In the genomic region with DNA sequence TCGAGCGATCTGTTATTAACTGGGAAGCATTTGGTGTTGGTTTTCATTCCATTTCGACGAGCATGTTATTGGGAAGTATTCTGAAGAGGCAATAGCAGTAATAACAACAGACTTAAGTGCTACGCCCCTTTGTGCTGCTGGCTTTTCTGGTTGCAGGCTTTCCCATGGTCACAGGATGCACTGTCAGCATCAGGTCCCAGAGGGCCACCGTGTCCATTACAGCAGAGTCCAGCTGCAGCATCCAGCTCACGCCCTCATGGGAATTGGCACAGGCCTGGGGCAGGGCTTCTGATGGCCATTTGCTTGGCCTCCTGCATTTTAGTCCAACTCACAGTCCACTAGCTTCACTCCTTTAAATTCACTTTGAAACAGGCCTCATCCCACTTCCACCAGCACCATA, we compare ENCODE assay signal across 15 cellular contexts. TPM values are rescaled to one million over a fixed set of nuclear protein-coding genes. Genes with fewer than 3 reads are reported as not detected.
A peak's percentile ranks its signal among the peaks of the same experiment; 100 is the strongest.
DNase-seq lines count a peak whose midpoint lies in the region; ATAC-seq, FAIRE-seq and TF ChIP-seq lines count a peak whose summit lies in the region.
"Had no signal": no experiment of that assay in that cellular context is flagged by ENCODE, and none has a peak within 500 bp of the region (broad histone marks: within the 10 kb centered on the region; RNA-seq: fewer than 3 reads in every experiment).

No MANE protein-coding gene starts in this region.

- H3K27me3 Mint-ChIP-seq in H9 (ENCODE audit: low read depth) (no peaks in the 10 kb centered on the region; the same call in 1 of the 2 replicates), osteocyte (ENCODE audit: unreplicated experiment) (no peaks in the 10 kb centered on the region), Caco-2 (ENCODE audit: insufficient read depth, unreplicated experiment) (no peaks in the 10 kb centered on the region)

- no peak overlapping the region for H3K23ac ChIP-seq in H9 (ENCODE audit: insufficient read length, low read depth, low read length)

- no peak overlapping the region for H3K4ac ChIP-seq in H9 (ENCODE audit: low read depth, low read length)

- intact Hi-C loops in heart left ventricle (cut with DNase I) (loop anchor here in 1 of 10 donors (5.0 to 10.0 kb wide), 2 partner anchors 33 to 70 kb away; no protein-coding TSS in a partner anchor), Caco-2 (cut with micrococcal nuclease; ENCODE audit: unreplicated experiment) (no loop called here)

- H4K20me1 ChIP-seq in H9 (ENCODE audit: control insufficient read depth, insufficient read depth, insufficient read length): no peaks in the 10 kb centered on the region
- no peaks in the 10 kb centered on the region for H4K20me1 ChIP-seq in OCI-LY1 (ENCODE audit: insufficient read depth, low read length)

- no peak overlapping the region for H3T11ph ChIP-seq in H9 (ENCODE audit: low read length)

- no peak overlapping the region for H3K56ac ChIP-seq in H9 (ENCODE audit: insufficient read length, low read depth, low read length)

- H3K4me2 ChIP-seq in H9 (ENCODE audit: insufficient read depth, insufficient read length, low read length) (no peak overlapping the region), OCI-LY1 (ENCODE audit: low read length) (no peak overlapping the region)
- H3K4me2 ChIP-seq: BLaER1 treated with 17β-estradiol and CSF1 and Interleukin-3, amounts not matched to agents 10 nM and 100 nM had no signal

- H2BK5ac ChIP-seq in H9 (ENCODE audit: insufficient read length, low read length): no peak overlapping the region

- H3F3A ChIP-seq in OCI-LY1 (ENCODE audit: insufficient read depth, low read length): peaks cover 17% of the 10 kb centered on the region

- peaks cover 38 to 43% of the 10 kb centered on the region in 2 experiments for H3K4me1 Mint-ChIP-seq in H9
- peaks cover 45% of the 10 kb centered on the region for H3K4me1 Mint-ChIP-seq in osteocyte (ENCODE audit: unreplicated experiment)
- peaks cover 10% of the 10 kb centered on the region for H3K4me1 Mint-ChIP-seq in Caco-2 (ENCODE audit: low read depth, unreplicated experiment)

- H3K27ac Mint-ChIP-seq in H9: peak overlapping the region; percentile 1 to 26 (median 5); a peak in 4 of 7 replicates
- H3K27ac Mint-ChIP-seq in osteocyte (ENCODE audit: unreplicated experiment): no peak overlapping the region
- no peak overlapping the region for H3K27ac Mint-ChIP-seq in Caco-2 (ENCODE audit: unreplicated experiment)

- no CpG with 5 or more reads among the region's 7 CpGs for WGBS in H9 (ENCODE audit: extremely low coverage, insufficient read length, low lambda C conversion rate)
- WGBS in heart left ventricle, 4 donors: 56 to 72% (median 64%) methylated on average over 7 of the region's 7 CpGs

- H2BK20ac ChIP-seq in H9 (ENCODE audit: low read depth, low read length, poor library complexity, severe bottlenecking): no peak overlapping the region

- H2BK12ac ChIP-seq in H9 (ENCODE audit: insufficient read length, low read depth, low read length): no peak overlapping the region

- H2AK5ac ChIP-seq in H9 (ENCODE audit: insufficient read length, low read length): no peak overlapping the region

- peak; percentile 30 to 55 (median 40) for ATAC-seq in heart left ventricle
- ATAC-seq: PC-3 had no signal

- no peak overlapping the region for H3K4me3 ChIP-seq in OCI-LY1 (ENCODE audit: low read depth, low read length, poor library complexity, severe bottlenecking)
- H3K4me3 ChIP-seq in heart left ventricle: no peak overlapping the region
- no peak overlapping the region for H3K4me3 ChIP-seq in Caco-2 (ENCODE audit: low read depth, low read length)
- H3K4me3 ChIP-seq: BLaER1 treated with 17β-estradiol and CSF1 and Interleukin-3, amounts not matched to agents 10 nM and 100 nM had no signal

- no peak overlapping the region for H3K4me3 Mint-ChIP-seq in H9
- no peak overlapping the region for H3K4me3 Mint-ChIP-seq in osteocyte (ENCODE audit: unreplicated experiment)
- H3K4me3 Mint-ChIP-seq in Caco-2 (ENCODE audit: unreplicated experiment): no peak overlapping the region

- BruUV-seq in Caco-2 (replicated peaks; lab: Mats Ljungman, UMichigan): no TSS peak

- H4K91ac ChIP-seq in H9 (ENCODE audit: insufficient read length, low read depth, low read length): no peak overlapping the region

- no peaks in the 10 kb centered on the region for H3K27me3 ChIP-seq in H9 (ENCODE audit: insufficient read depth, low read length)
- no peaks in the 10 kb centered on the region for H3K27me3 ChIP-seq in OCI-LY1 (ENCODE audit: insufficient read depth, low read length)
- H3K27me3 ChIP-seq in heart left ventricle: no peaks in the 10 kb centered on the region
- H3K27me3 ChIP-seq in Caco-2 (replicated peaks; ENCODE audit: control insufficient read depth, insufficient read depth, low read length): no peaks in the 10 kb centered on the region
- H3K27me3 ChIP-seq: BLaER1 treated with 17β-estradiol and CSF1 and Interleukin-3, amounts not matched to agents 10 nM and 100 nM had no signal

- no peak overlapping the region for H2BK120ac ChIP-seq in H9 (ENCODE audit: low read depth, low read length, poor library complexity, severe bottlenecking)

- CTCF ChIA-PET in Caco-2 (lab: Charles Lee): no interaction called here

- no peak overlapping the region for H3K27ac ChIP-seq in H9 (ENCODE audit: insufficient read length, low read depth, low read length)
- H3K27ac ChIP-seq in OCI-LY1 (ENCODE audit: low read depth, low read length, poor library complexity, severe bottlenecking): peak overlapping the region; percentile 93
- peak overlapping the region in 1 of 12 donors; percentile 7 for H3K27ac ChIP-seq in heart left ventricle
- H3K27ac ChIP-seq: BLaER1 treated with 17β-estradiol and CSF1 and Interleukin-3, amounts not matched to agents 10 nM and 100 nM; HL-60 had no signal

- no peaks in the 10 kb centered on the region for H3K79me2 ChIP-seq in H9 (ENCODE audit: insufficient read depth, low read length)
- H3K79me2 ChIP-seq in OCI-LY1 (ENCODE audit: insufficient read depth, low read length): peaks cover 4% of the 10 kb centered on the region; the same call in 1 of the 2 replicates

- POLR2A ChIA-PET in Caco-2 (lab: Charles Lee): no interaction called here

- no peaks in the 10 kb centered on the region for H3K23me2 ChIP-seq in H9 (ENCODE audit: insufficient read length, low read depth, low read length, poor library complexity, severe bottlenecking)

- no peaks in the 10 kb centered on the region for H3K79me1 ChIP-seq in H9 (ENCODE audit: insufficient read depth, low read depth, low read length, poor library complexity, severe bottlenecking)

- no peak overlapping the region for H3K14ac ChIP-seq in H9 (ENCODE audit: insufficient read depth, low read length)

- H4K5ac ChIP-seq in H9 (ENCODE audit: insufficient read length, low read depth, low read length): no peak overlapping the region

- H3K9me3 Mint-ChIP-seq in H9 (no peaks in the 10 kb centered on the region), osteocyte (ENCODE audit: unreplicated experiment) (no peaks in the 10 kb centered on the region), Caco-2 (ENCODE audit: unreplicated experiment) (no peaks in the 10 kb centered on the region)

- H3K36me3 ChIP-seq in OCI-LY1 (ENCODE audit: insufficient read depth, low read length) (peaks cover 77% of the 10 kb centered on the region), heart left ventricle (peaks cover 0 to 29% (median 16%) of the 10 kb centered on the region in 9 donors), Caco-2 (ENCODE audit: control insufficient read depth, insufficient read depth, low read length) (peaks cover 8% of the 10 kb centered on the region; the same call in 1 of the 2 replicates)

- no peak overlapping the region for H2AFZ ChIP-seq in H9 (ENCODE audit: low read length)
- no peak overlapping the region for H2AFZ ChIP-seq in OCI-LY1 (ENCODE audit: low read length)

- H3K4me1 ChIP-seq in H9 (ENCODE audit: insufficient read depth, low read length): peaks cover 7% of the 10 kb centered on the region
- H3K4me1 ChIP-seq in OCI-LY1 (ENCODE audit: insufficient read depth, low read length, severe bottlenecking): peaks cover 99% of the 10 kb centered on the region
- peaks cover 0 to 44% (median 31%) of the 10 kb centered on the region in 12 donors for H3K4me1 ChIP-seq in heart left ventricle
- H3K4me1 ChIP-seq in Caco-2: peaks cover 5% of the 10 kb centered on the region; the same call in 1 of the 2 replicates

- no peak overlapping the region for H3K9ac ChIP-seq in H9 (ENCODE audit: extremely low read depth, insufficient read length, low read length)
- no peak overlapping the region for H3K9ac ChIP-seq in OCI-LY1 (ENCODE audit: low read length)
- H3K9ac ChIP-seq: BLaER1 treated with 17β-estradiol and CSF1 and Interleukin-3, amounts not matched to agents 10 nM and 100 nM had no signal

- no peak for FAIRE-seq in D721Med (lab: Jason Lieb, UNC)

- H3K18ac ChIP-seq in H9 (ENCODE audit: insufficient read length, low read depth, low read length): no peak overlapping the region

- H3K36me3 Mint-ChIP-seq in H9 (ENCODE audit: insufficient read depth in 1 of 3, low read depth in 3 of 3) (peaks cover 14 to 49% (median 42%) of the 10 kb centered on the region in 3 experiments; a peak in 6 of 7 replicates), osteocyte (ENCODE audit: unreplicated experiment) (peaks cover 41% of the 10 kb centered on the region), Caco-2 (ENCODE audit: insufficient read depth, unreplicated experiment) (peaks cover 27% of the 10 kb centered on the region)

- no peak for TF ChIP-seq POLR2A in heart left ventricle (IDR thresholded peaks at IDR 0.05)

- DNase-seq in H9 (no peak), heart left ventricle (peak; percentile 55 to 84 (median 76)), osteocyte (ENCODE audit: extremely low spot score, unreplicated experiment) (peak; percentile 74), D721Med (ENCODE audit: insufficient read length, low spot score) (no peak), HuH-7.5 (ENCODE audit: low spot score) (no peak), Caco-2 (no peak), NCI-H2029 treated with DMSO at 0.1 percent for 48 hours (lab: John Stamatoyannopoulos, UW) (no peak)
- DNase-seq: KG1, NCI-H1092, NCI-H1694, NCI-H446, PC-3 had no signal

- H3K9me3 ChIP-seq in H9 (ENCODE audit: control insufficient read depth, low read depth, low read length): no peaks in the 10 kb centered on the region
- no peaks in the 10 kb centered on the region for H3K9me3 ChIP-seq in OCI-LY1 (ENCODE audit: low read length)
- H3K9me3 ChIP-seq in heart left ventricle: no peaks in the 10 kb centered on the region
- no peaks in the 10 kb centered on the region; the same call in 1 of the 2 replicates for H3K9me3 ChIP-seq in Caco-2
- H3K9me3 ChIP-seq: BLaER1 treated with 17β-estradiol and CSF1 and Interleukin-3, amounts not matched to agents 10 nM and 100 nM had no signal

- TF ChIP-seq CTCF in H9 (conservative IDR thresholded peaks at IDR 0.05): no peak
- TF ChIP-seq CTCF in OCI-LY1 (IDR thresholded peaks at IDR 0.05; ENCODE audit: low read length): no peak
- no peak for TF ChIP-seq CTCF in heart left ventricle (IDR thresholded peaks at IDR 0.05)
- no peak for TF ChIP-seq CTCF in osteocyte (IDR thresholded peaks at IDR 0.05)
- no peak for TF ChIP-seq CTCF in D721Med (IDR thresholded peaks at IDR 0.05; ENCODE audit: insufficient read depth, missing control alignments)
- no peak for TF ChIP-seq CTCF in Caco-2 (IDR thresholded peaks at IDR 0.05; ENCODE audit: insufficient read depth in 1 of 2, low read depth in 1 of 2, low read length in 1 of 2, severe bottlenecking in 1 of 2, unreplicated experiment in 1 of 2)

- H4K8ac ChIP-seq in H9 (replicated peaks; ENCODE audit: insufficient read length, low read depth, low read length): no peak overlapping the region

- H2BK15ac ChIP-seq in H9 (ENCODE audit: low read depth, low read length): no peak overlapping the region

- H3K9me2 ChIP-seq in OCI-LY1 (ENCODE audit: low read depth, low read length): no peaks in the 10 kb centered on the region

RNA-seq across cellular contexts. Expression of a gene that starts 44.4 kb away (rescaled TPM):
- total RNA-seq in H9 (2021) (18.9 and 21.2 TPM in 2 replicates), heart left ventricle (10 to 100 TPM in 3 of 9 donors, 1 to 10 TPM in 6; 4.9 to 16.2 (median 7.3) TPM), osteocyte (38.9 and 40.4 TPM in 2 replicates), Caco-2 (2022) (27.7 and 28.9 TPM in 2 replicates)
- 1 to 10 TPM; 1.9 to 3.5 TPM for polyA plus RNA-seq in heart left ventricle

Comparison
In these comparisons a context has a peak if more than half of its experiments do, and no peak if none do; other contexts are left out.
1. DNase-seq: peak in heart left ventricle (5 of 5) and osteocyte (single experiment); none in H9 (single experiment), D721Med (single experiment), HuH-7.5 (single experiment), Caco-2 (0 of 2) and NCI-H2029 treated with DMSO at 0.1 percent for 48 hours (single experiment).
2. H3K27ac Mint-ChIP-seq: peak in H9 (3 of 3); none in osteocyte (single experiment) and Caco-2 (single experiment).